ENCODE assay signal across 32 cellular contexts in the genomic region with DNA sequence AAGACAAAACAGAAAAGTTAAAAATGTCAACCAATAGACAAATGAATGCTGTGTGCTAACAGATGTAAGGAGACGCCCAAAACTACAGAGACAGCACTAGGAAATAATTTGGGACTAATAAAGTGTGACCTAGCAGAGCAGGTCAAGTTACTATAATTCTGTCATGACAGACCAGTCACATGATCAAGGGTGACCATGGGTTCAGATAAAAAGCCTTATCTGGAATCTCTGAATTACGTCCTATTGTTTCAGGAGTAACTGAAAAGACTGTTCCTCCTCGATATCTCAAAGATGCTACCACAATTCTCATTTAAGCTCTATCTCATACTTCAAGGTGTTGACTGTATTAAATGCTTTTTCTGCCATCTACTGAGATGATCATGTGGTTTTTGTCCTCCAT.
"Had no signal": no experiment of that assay in that cellular context is flagged by ENCODE, and none has a peak within 500 bp of the region (broad histone marks: within the 10 kb centered on the region; RNA-seq: fewer than 3 reads in every experiment).

No MANE protein-coding gene starts in this region.

- H3K27ac ChIP-seq: epithelial cell of prostate, esophagus squamous epithelium, gastroesophageal sphincter, VCaP had no signal

- H3K4me1 ChIP-seq: esophagus squamous epithelium had no signal

- H3K27me3 Mint-ChIP-seq: activated CD4-positive, alpha-beta memory T cell treated with anti-CD3 and anti-CD28 coated beads for 36 hours; activated CD8-positive, alpha-beta memory T cell treated with anti-CD3 and anti-CD28 coated beads, Interleukin-2, amount 10 ng/mL, durations not matched to agents 7 days and 5 days; activated naive CD4-positive, alpha-beta T cell treated with anti-CD3 and anti-CD28 coated beads, Interleukin-2, amount 50 U/mL, for 24 hours; effector memory CD8-positive, alpha-beta T cell; T-helper 17 cell had no signal

- DNase-seq: activated CD4-positive, alpha-beta memory T cell treated with anti-CD3 and anti-CD28 coated beads for 36 hours; activated CD4-positive, alpha-beta T cell treated with anti-CD3 and anti-CD28 coated beads for 1 hour; activated CD4-positive, alpha-beta T cell treated with anti-CD3 and anti-CD28 coated beads for 48 hours; activated CD8-positive, alpha-beta memory T cell treated with anti-CD3 and anti-CD28 coated beads, Interleukin-2, amount 10 ng/mL, durations not matched to agents 7 days and 5 days; activated CD8-positive, alpha-beta memory T cell treated with anti-CD3 and anti-CD28 coated beads, Interleukin-2, amount 50 U/mL, for 4 hours; activated CD8-positive, alpha-beta T cell treated with anti-CD3 and anti-CD28 coated beads, Interleukin-2, amount 10 ng/mL, durations not matched to agents 7 days and 5 days; activated naive CD4-positive, alpha-beta T cell treated with anti-CD3 and anti-CD28 coated beads for 36 hours; activated T-cell treated with anti-CD3 and anti-CD28 coated beads, Interleukin-2, amount 50 U/mL, for 1 hour; activated T-cell treated with anti-CD3 and anti-CD28 coated beads, Interleukin-2, amount 50 U/mL, for 48 hours; amniotic stem cell; anterior cingulate cortex; caudate nucleus; cortex of kidney; dermis blood vessel endothelial cell; effector CD4-positive, alpha-beta T cell; effector memory CD8-positive, alpha-beta T cell; esophagus squamous epithelium; foreskin melanocyte; head of caudate nucleus; T-helper 1 cell; T-helper 17 cell; T1000 had no signal

- FAIRE-seq: astrocyte, colon had no signal

- H3K4me1 Mint-ChIP-seq: WTC11 had no signal

- ATAC-seq: activated CD8-positive, alpha-beta memory T cell treated with anti-CD3 and anti-CD28 coated beads, Interleukin-2, amount 10 ng/mL, durations not matched to agents 7 days and 5 days; activated CD8-positive, alpha-beta T cell treated with anti-CD3 and anti-CD28 coated beads, Interleukin-2, amount 10 ng/mL, durations not matched to agents 7 days and 5 days; effector memory CD8-positive, alpha-beta T cell; gastroesophageal sphincter; T-helper 17 cell; WTC11 had no signal

- H3K4me3 ChIP-seq: esophagus squamous epithelium, gastroesophageal sphincter had no signal

- H3K9me3 ChIP-seq: esophagus squamous epithelium, gastroesophageal sphincter had no signal

- H3K9me3 Mint-ChIP-seq: activated CD4-positive, alpha-beta memory T cell treated with anti-CD3 and anti-CD28 coated beads for 36 hours; activated naive CD4-positive, alpha-beta T cell treated with anti-CD3 and anti-CD28 coated beads for 36 hours; activated naive CD4-positive, alpha-beta T cell treated with anti-CD3 and anti-CD28 coated beads, Interleukin-2, amount 50 U/mL, for 24 hours; activated T-helper 1 cell treated with anti-CD3 and anti-CD28 coated beads, Interleukin-12 subunit alpha, Interleukin-12 subunit beta, Interleukin-2, Interleukin-4 antibody, amounts not matched to agents 30 ng/mL and 10 ng/mL and 1 ng/mL, durations not matched to agents 14 hours and 24 hours and 36 hours; activated T-helper 2 cell treated with anti-CD3 and anti-CD28 coated beads, Interferon-gamma antibody, Interleukin-2, Interleukin-4, amounts not matched to agents 10 μg/mL and 5 μg/mL and 100 μg/mL, durations not matched to agents 14 hours and 24 hours and 36 hours; effector memory CD8-positive, alpha-beta T cell; T-helper 2 cell treated with Interferon-gamma antibody and Interleukin-4, amounts not matched to agents 5 μg/mL and 100 μg/mL, for 36 hours; WTC11 had no signal

- H3K27me3 ChIP-seq: esophagus squamous epithelium, gastroesophageal sphincter had no signal

- H3K27ac Mint-ChIP-seq: activated CD4-positive, alpha-beta memory T cell treated with anti-CD3 and anti-CD28 coated beads for 36 hours; activated CD8-positive, alpha-beta memory T cell treated with anti-CD3 and anti-CD28 coated beads, Interleukin-2, amount 10 ng/mL, durations not matched to agents 7 days and 5 days; activated CD8-positive, alpha-beta T cell treated with anti-CD3 and anti-CD28 coated beads, Interleukin-2, amount 10 ng/mL, durations not matched to agents 7 days and 5 days; activated naive CD4-positive, alpha-beta T cell treated with anti-CD3 and anti-CD28 coated beads for 36 hours; activated naive CD4-positive, alpha-beta T cell treated with anti-CD3 and anti-CD28 coated beads, Interleukin-2, amount 50 U/mL, for 24 hours; activated T-helper 1 cell treated with anti-CD3 and anti-CD28 coated beads, Interleukin-12 subunit alpha, Interleukin-12 subunit beta, Interleukin-2, Interleukin-4 antibody, amounts not matched to agents 30 ng/mL and 10 ng/mL and 1 ng/mL, durations not matched to agents 14 hours and 24 hours and 36 hours; activated T-helper 2 cell treated with anti-CD3 and anti-CD28 coated beads, Interferon-gamma antibody, Interleukin-2, Interleukin-4, amounts not matched to agents 10 μg/mL and 5 μg/mL and 100 μg/mL, durations not matched to agents 14 hours and 24 hours and 36 hours; T-helper 17 cell; T-helper 2 cell treated with Interferon-gamma antibody and Interleukin-4, amounts not matched to agents 5 μg/mL and 100 μg/mL, for 36 hours; WTC11 had no signal

- H3K4me3 Mint-ChIP-seq: activated CD4-positive, alpha-beta memory T cell treated with anti-CD3 and anti-CD28 coated beads for 36 hours; activated CD8-positive, alpha-beta memory T cell treated with anti-CD3 and anti-CD28 coated beads, Interleukin-2, amount 10 ng/mL, durations not matched to agents 7 days and 5 days; activated CD8-positive, alpha-beta T cell treated with anti-CD3 and anti-CD28 coated beads, Interleukin-2, amount 10 ng/mL, durations not matched to agents 7 days and 5 days; activated naive CD4-positive, alpha-beta T cell treated with anti-CD3 and anti-CD28 coated beads for 36 hours; activated naive CD4-positive, alpha-beta T cell treated with anti-CD3 and anti-CD28 coated beads, Interleukin-2, amount 50 U/mL, for 24 hours; activated T-helper 1 cell treated with anti-CD3 and anti-CD28 coated beads, Interleukin-12 subunit alpha, Interleukin-12 subunit beta, Interleukin-2, Interleukin-4 antibody, amounts not matched to agents 30 ng/mL and 10 ng/mL and 1 ng/mL, durations not matched to agents 14 hours and 24 hours and 36 hours; effector memory CD8-positive, alpha-beta T cell; T-helper 17 cell; T-helper 2 cell treated with Interferon-gamma antibody and Interleukin-4, amounts not matched to agents 5 μg/mL and 100 μg/mL, for 36 hours; WTC11 had no signal
